8 cellular contexts compared by ENCODE assay signal in genomic region chr15:51830279-51830806, GRCh38. TPM values are rescaled to one million over a fixed set of nuclear protein-coding genes. Genes with fewer than 3 reads are reported as not detected.
DNase-seq lines count a peak whose midpoint lies in the region; ATAC-seq and TF ChIP-seq lines count a peak whose summit lies in the region.

No MANE protein-coding gene starts in this region.

- peak overlapping the region; percentile 82 for H3K18ac ChIP-seq in mesendoderm (ENCODE audit: low read length)

- peak overlapping the region; percentile 97 for H3K56ac ChIP-seq in mesendoderm (ENCODE audit: low read length)

- peak overlapping the region; percentile 79 for H2AFZ ChIP-seq in PC-9

- no peak overlapping the region for H3K23ac ChIP-seq in mesendoderm (ENCODE audit: low read length)

- no peak overlapping the region for H4K8ac ChIP-seq in mesendoderm (ENCODE audit: low read depth, low read length)

- H3K9ac ChIP-seq in mesendoderm (ENCODE audit: low read length), result peak overlapping the region; percentile 89

- no TSS peak for BruUV-seq in PC-9 (replicated peaks; lab: Mats Ljungman, UMichigan)

- no peaks in the 10 kb centered on the region for H3K9me2 ChIP-seq in PC-9 (ENCODE audit: insufficient read depth)

- peak; percentile 31 for ATAC-seq in GM19438 (IDR thresholded peaks at IDR 0.05; ENCODE audit: low read depth, unreplicated experiment)
- no peak for ATAC-seq in GM18505 (IDR thresholded peaks at IDR 0.05; ENCODE audit: unreplicated experiment)

- DNase-seq in PC-9, result peak in 1 of 2 experiments; percentile 39
- peak; percentile 65 for DNase-seq in dermis blood vessel endothelial cell
- peak; percentile 23 for DNase-seq in mesendoderm
- no peak for DNase-seq in uterus
- no peak for DNase-seq in NCI-H1417 (lab: John Stamatoyannopoulos, UW)

- no peaks in the 10 kb centered on the region for H3K27me3 ChIP-seq in PC-9 (ENCODE audit: insufficient read depth, low read depth)
- H3K27me3 ChIP-seq in mesendoderm (ENCODE audit: insufficient read depth, low read length, poor library complexity), result no peaks in the 10 kb centered on the region
- no peaks in the 10 kb centered on the region for H3K27me3 ChIP-seq in uterus

- POLR2A ChIA-PET in PC-9 (lab: Charles Lee; ENCODE audit: unreplicated experiment), result interaction anchor here (0.7 kb wide), 1 partner anchor 53 kb away, joined by 6 read pairs; no protein-coding TSS in a partner anchor

- no peak overlapping the region for H2AK5ac ChIP-seq in mesendoderm (ENCODE audit: low read length)

- H3K4me3 ChIP-seq in PC-9 (peak overlapping the region; percentile 71), mesendoderm (ENCODE audit: low read length) (peak overlapping the region; percentile 49), uterus (peak overlapping the region; percentile 72 to 83)

- H4K20me1 ChIP-seq in PC-9 (ENCODE audit: insufficient read depth), result peaks cover 11% of the 10 kb centered on the region

- no peak overlapping the region for H2BK5ac ChIP-seq in mesendoderm (ENCODE audit: low read length)

- TF ChIP-seq CTCF in 22Rv1 (IDR thresholded peaks at IDR 0.05) (no peak), PC-9 (conservative IDR thresholded peaks at IDR 0.05) (no peak), uterus (IDR thresholded peaks at IDR 0.05) (no peak)

- H3K4me1 ChIP-seq in PC-9 (replicated peaks; ENCODE audit: insufficient read depth), result peaks cover 65% of the 10 kb centered on the region
- H3K4me1 ChIP-seq in mesendoderm (ENCODE audit: control insufficient read depth, low read depth, low read length), result no peaks in the 10 kb centered on the region
- no peaks in the 10 kb centered on the region for H3K4me1 ChIP-seq in uterus

- H3K4me2 ChIP-seq in PC-9, result peak overlapping the region; percentile 95
- H3K4me2 ChIP-seq in mesendoderm (ENCODE audit: low read length), result peak overlapping the region; percentile 65

- intact Hi-C loops in PC-9 (cut with micrococcal nuclease; ENCODE audit: unreplicated experiment) (no loop called here), uterus (cut with DNase I; ENCODE audit: low total_unique reads) (no loop called here)

- H2BK120ac ChIP-seq in mesendoderm (ENCODE audit: low read depth, low read length), result no peak overlapping the region

- peaks cover 58% of the 10 kb centered on the region for H3K79me2 ChIP-seq in PC-9 (ENCODE audit: low read depth)
- H3K79me2 ChIP-seq in mesendoderm (ENCODE audit: control insufficient read depth, insufficient read depth, low read length), result peaks cover 29% of the 10 kb centered on the region

- peaks cover 15% of the 10 kb centered on the region for H3F3A ChIP-seq in PC-9 (ENCODE audit: insufficient read depth, low read depth)

- WGBS in mesendoderm (ENCODE audit: extremely low coverage, insufficient coverage, low lambda C conversion rate), result no CpG with 5 or more reads among the region's 8 CpGs

- H3K27ac ChIP-seq in 22Rv1, result peak overlapping the region; percentile 76
- peak overlapping the region; percentile 97 for H3K27ac ChIP-seq in PC-9
- peak overlapping the region; percentile 58 for H3K27ac ChIP-seq in mesendoderm (ENCODE audit: low read depth, low read length)
- H3K27ac ChIP-seq in uterus, result peak overlapping the region; percentile 89 to 90

- H4K5ac ChIP-seq in mesendoderm (ENCODE audit: low read length), result no peak overlapping the region

- TF ChIP-seq POLR2A in uterus (IDR thresholded peaks at IDR 0.05) (no peak), GM18505 (IDR thresholded peaks at IDR 0.05; ENCODE audit: borderline replicate concordance, extremely low read depth, insufficient read depth, insufficient read length) (no peak)

- CTCF ChIA-PET in PC-9 (lab: Charles Lee), result interaction anchor here (1.1 kb wide), 1 partner anchor 76 kb away, joined by 9 read pairs; no protein-coding TSS in a partner anchor

- H3K9me3 ChIP-seq in PC-9 (ENCODE audit: insufficient read depth, low read depth), result no peaks in the 10 kb centered on the region
- H3K9me3 ChIP-seq in uterus, result no peaks in the 10 kb centered on the region

- peaks cover 2% of the 10 kb centered on the region for H3K79me1 ChIP-seq in mesendoderm (ENCODE audit: low read length)

- peaks cover 3% of the 10 kb centered on the region; the same call in 1 of the 2 replicates for H3K36me3 ChIP-seq in PC-9 (ENCODE audit: low read depth)
- no peaks in the 10 kb centered on the region for H3K36me3 ChIP-seq in mesendoderm (ENCODE audit: control insufficient read depth, insufficient read depth, low read length)
- H3K36me3 ChIP-seq in uterus, result no peaks in the 10 kb centered on the region

- no peak overlapping the region for H2BK15ac ChIP-seq in mesendoderm (replicated peaks; ENCODE audit: low read depth)

- H3K4ac ChIP-seq in mesendoderm (ENCODE audit: low read depth, low read length), result no peak overlapping the region

RNA-seq across cellular contexts. Expression of gene TMOD3, which starts 0.9 kb away (rescaled TPM):
- 94.9 and 125 TPM in 2 replicates for total RNA-seq in PC-9 (2021)
- total RNA-seq in dermis blood vessel endothelial cell, result 86.6 and 142 TPM in 2 replicates
- 24.0 TPM for polyA plus RNA-seq in mesendoderm (2013, experiment 1 of 2)
- polyA plus RNA-seq in mesendoderm (2013, experiment 2 of 2), result 24.4 TPM
- total RNA-seq in uterus, result 10 to 100 TPM; 10.5 to 49.6 (median 37.1) TPM

Comparison
In these comparisons a context has a peak if more than half of its experiments do, and no peak if none do; other contexts are left out.
1. DNase-seq: peak in dermis blood vessel endothelial cell (single experiment) and mesendoderm (single experiment); none in uterus (0 of 2) and NCI-H1417 (0 of 3).
2. Peak in every context shown above with its lines, with median percentiles within 50 percentile points of each other: H3K27ac ChIP-seq and H3K4me3 ChIP-seq.